Comparison of ENCODE assay signal across 1 cellular context in the genomic region with DNA sequence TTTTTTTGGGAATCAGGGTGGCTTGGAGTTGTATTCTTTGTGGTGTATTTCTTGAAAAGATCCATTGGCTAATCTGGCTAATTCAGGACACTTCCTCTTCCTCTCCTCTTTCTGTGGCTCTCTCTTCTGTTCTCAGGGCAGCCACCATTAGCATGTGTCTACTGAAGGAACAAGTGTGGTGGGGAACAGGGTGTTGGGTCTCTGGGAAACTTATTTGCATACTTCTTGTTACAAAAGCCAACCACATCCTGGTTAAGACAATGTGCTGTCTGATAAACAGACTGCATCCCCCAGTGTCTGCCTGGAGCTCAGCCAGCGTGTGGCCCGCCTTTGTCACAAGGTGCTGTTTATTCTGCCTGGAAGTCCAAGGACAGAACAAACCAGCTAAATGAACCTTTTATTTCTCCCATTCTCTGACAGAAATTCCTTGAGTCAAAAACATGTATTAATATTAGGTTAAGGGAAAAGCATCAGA.
A peak's percentile ranks its signal among the peaks of the same experiment; 100 is the strongest.
TF ChIP-seq lines count a peak whose summit lies in the region.

No MANE protein-coding gene starts in this region.

TF ChIP-seq in HepG2, 621 proteins besides CTCF, POLR2A, EP300 and RAD21 (continued from another document and continues in another):
- TF ChIP-seq, protein P1, sequence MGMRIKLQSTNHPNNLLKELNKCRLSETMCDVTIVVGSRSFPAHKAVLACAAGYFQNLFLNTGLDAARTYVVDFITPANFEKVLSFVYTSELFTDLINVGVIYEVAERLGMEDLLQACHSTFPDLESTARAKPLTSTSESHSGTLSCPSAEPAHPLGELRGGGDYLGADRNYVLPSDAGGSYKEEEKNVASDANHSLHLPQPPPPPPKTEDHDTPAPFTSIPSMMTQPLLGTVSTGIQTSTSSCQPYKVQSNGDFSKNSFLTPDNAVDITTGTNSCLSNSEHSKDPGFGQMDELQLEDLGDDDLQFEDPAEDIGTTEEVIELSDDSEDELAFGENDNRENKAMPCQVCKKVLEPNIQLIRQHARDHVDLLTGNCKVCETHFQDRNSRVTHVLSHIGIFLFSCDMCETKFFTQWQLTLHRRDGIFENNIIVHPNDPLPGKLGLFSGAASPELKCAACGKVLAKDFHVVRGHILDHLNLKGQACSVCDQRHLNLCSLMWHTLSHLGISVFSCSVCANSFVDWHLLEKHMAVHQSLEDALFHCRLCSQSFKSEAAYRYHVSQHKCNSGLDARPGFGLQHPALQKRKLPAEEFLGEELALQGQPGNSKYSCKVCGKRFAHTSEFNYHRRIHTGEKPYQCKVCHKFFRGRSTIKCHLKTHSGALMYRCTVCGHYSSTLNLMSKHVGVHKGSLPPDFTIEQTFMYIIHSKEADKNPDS (CRISPR knock-in tag; IDR thresholded peaks at IDR 0.05): no peak
- TF ChIP-seq ZNF891 (CRISPR knock-in tag; IDR thresholded peaks at IDR 0.05) (no peak), PHF8 (CRISPR knock-in tag; IDR thresholded peaks at IDR 0.05) (0 out of 2 replicates have a peak, but pooled peaks have one; percentile 25), CBFB (CRISPR knock-in tag; IDR thresholded peaks at IDR 0.05) (peak; percentile 98), CC2D1A (CRISPR knock-in tag; IDR thresholded peaks at IDR 0.05) (no peak), ZNF660 (CRISPR knock-in tag; IDR thresholded peaks at IDR 0.05; ENCODE audit: borderline replicate concordance, low read depth) (no peak), ZFP62 (CRISPR knock-in tag; IDR thresholded peaks at IDR 0.05) (no peak), ZNF382 (CRISPR knock-in tag; IDR thresholded peaks at IDR 0.05; ENCODE audit: borderline replicate concordance) (no peak), MED13 (CRISPR knock-in tag; IDR thresholded peaks at IDR 0.05) (no peak), ZNF570 (CRISPR knock-in tag; IDR thresholded peaks at IDR 0.05; ENCODE audit: borderline replicate concordance) (no peak), CEBPG (CRISPR knock-in tag; IDR thresholded peaks at IDR 0.05) (peak; percentile 77), ESRRA (CRISPR knock-in tag; IDR thresholded peaks at IDR 0.05; ENCODE audit: low read depth) (0 out of 2 replicates have a peak, but pooled peaks have one; percentile 41), SYNCRIP (IDR thresholded peaks at IDR 0.05; ENCODE audit: insufficient read depth, low read depth, low read length) (no peak), NFE2 (CRISPR knock-in tag; IDR thresholded peaks at IDR 0.05) (no peak), ZMYM2 (CRISPR knock-in tag; IDR thresholded peaks at IDR 0.05) (no peak), KDM2A (CRISPR knock-in tag; IDR thresholded peaks at IDR 0.05; ENCODE audit: borderline replicate concordance, low read depth) (peak; percentile 71), ZKSCAN1 (IDR thresholded peaks at IDR 0.05; ENCODE audit: low read length) (no peak), HOXA7 (CRISPR knock-in tag; IDR thresholded peaks at IDR 0.05) (no peak), STAG1 (CRISPR knock-in tag; IDR thresholded peaks at IDR 0.05) (peak; percentile 46), MBNL3 (CRISPR knock-in tag; conservative IDR thresholded peaks at IDR 0.05) (no peak), FOXA3 (CRISPR knock-in tag; IDR thresholded peaks at IDR 0.05) (peak; percentile 99), NCOA1 (CRISPR knock-in tag; IDR thresholded peaks at IDR 0.05) (0 out of 2 replicates have a peak, but pooled peaks have one; percentile 46), TBL1XR1 (IDR thresholded peaks at IDR 0.05; ENCODE audit: borderline replicate concordance, low read length, partially characterized antibody) (peak; percentile 99), ZNF33B (CRISPR knock-in tag; IDR thresholded peaks at IDR 0.05) (no peak), DDIT3 (CRISPR knock-in tag; IDR thresholded peaks at IDR 0.05) (no peak), ZNF580 (CRISPR knock-in tag; IDR thresholded peaks at IDR 0.05; ENCODE audit: borderline replicate concordance, low read depth) (peak; percentile 65; the same call in 1 of the 2 replicates), SIX1 (CRISPR knock-in tag; IDR thresholded peaks at IDR 0.05; ENCODE audit: borderline replicate concordance) (peak; percentile 46; the same call in 1 of the 2 replicates), ZNF138 (CRISPR knock-in tag; IDR thresholded peaks at IDR 0.05; ENCODE audit: low read depth) (no peak), RORA (CRISPR knock-in tag; IDR thresholded peaks at IDR 0.05) (no peak), XRCC5 (optimal IDR thresholded peaks at IDR 0.05; ENCODE audit: low read length) (peak; percentile 66), ZNF713 (CRISPR knock-in tag; IDR thresholded peaks at IDR 0.05) (no peak), SUZ12 (IDR thresholded peaks at IDR 0.05; ENCODE audit: low read depth, low read length) (no peak), MED8 (CRISPR knock-in tag; IDR thresholded peaks at IDR 0.05; ENCODE audit: insufficient replicate concordance) (no peak), MAF1 (CRISPR knock-in tag; IDR thresholded peaks at IDR 0.05; ENCODE audit: borderline replicate concordance) (no peak), ZNF781 (CRISPR knock-in tag; IDR thresholded peaks at IDR 0.05; ENCODE audit: borderline replicate concordance, not compliant biosample characterization) (no peak), ZNF17 (CRISPR knock-in tag; IDR thresholded peaks at IDR 0.05) (no peak), ZNF333 (CRISPR knock-in tag; IDR thresholded peaks at IDR 0.05; ENCODE audit: borderline replicate concordance) (no peak), TARDBP (CRISPR knock-in tag; IDR thresholded peaks at IDR 0.05) (peak; percentile 95), RFXANK (CRISPR knock-in tag; IDR thresholded peaks at IDR 0.05) (no peak), ZSCAN25 (CRISPR knock-in tag; IDR thresholded peaks at IDR 0.05) (0 out of 2 replicates have a peak, but pooled peaks have one; percentile 29), ZNF501 (CRISPR knock-in tag; IDR thresholded peaks at IDR 0.05) (no peak), SMAD3 (CRISPR knock-in tag; IDR thresholded peaks at IDR 0.05) (peak; percentile 88), MBD4 (IDR thresholded peaks at IDR 0.05; ENCODE audit: borderline replicate concordance, low read length) (peak; percentile 66), HNF4G (IDR thresholded peaks at IDR 0.05; ENCODE audit: borderline replicate concordance, low read depth, low read length) (peak; percentile 83), HNF4G (CRISPR knock-in tag; IDR thresholded peaks at IDR 0.05; ENCODE audit: borderline replicate concordance, low read depth) (peak; percentile 70; the same call in 1 of the 2 replicates), HINFP (CRISPR knock-in tag; IDR thresholded peaks at IDR 0.05; ENCODE audit: low read depth) (peak; percentile 55; the same call in 1 of the 2 replicates), ZNF317 (CRISPR knock-in tag; IDR thresholded peaks at IDR 0.05) (no peak), PRPF4 (IDR thresholded peaks at IDR 0.05; ENCODE audit: low read depth, low read length, poor library complexity, severe bottlenecking) (no peak), TRIM24 (CRISPR knock-in tag; IDR thresholded peaks at IDR 0.05) (no peak), CERS6 (CRISPR knock-in tag; IDR thresholded peaks at IDR 0.05) (no peak), MED1 (CRISPR knock-in tag; IDR thresholded peaks at IDR 0.05) (peak; percentile 89), SALL1 (CRISPR knock-in tag; IDR thresholded peaks at IDR 0.05) (peak; percentile 99), REL (CRISPR knock-in tag; conservative IDR thresholded peaks at IDR 0.05) (no peak), YY1 (IDR thresholded peaks at IDR 0.05; ENCODE audit: insufficient read depth, insufficient replicate concordance, low read depth, low read length) (no peak), ZNF746 (CRISPR knock-in tag; IDR thresholded peaks at IDR 0.05) (peak; percentile 46; the same call in 1 of the 2 replicates), MEIS1 (CRISPR knock-in tag; IDR thresholded peaks at IDR 0.05; ENCODE audit: borderline replicate concordance) (peak; percentile 30; the same call in 1 of the 2 replicates), XBP1 (CRISPR knock-in tag; IDR thresholded peaks at IDR 0.05) (no peak), ZNF414 (CRISPR knock-in tag; IDR thresholded peaks at IDR 0.05) (no peak)
- TF ChIP-seq, protein P2, sequence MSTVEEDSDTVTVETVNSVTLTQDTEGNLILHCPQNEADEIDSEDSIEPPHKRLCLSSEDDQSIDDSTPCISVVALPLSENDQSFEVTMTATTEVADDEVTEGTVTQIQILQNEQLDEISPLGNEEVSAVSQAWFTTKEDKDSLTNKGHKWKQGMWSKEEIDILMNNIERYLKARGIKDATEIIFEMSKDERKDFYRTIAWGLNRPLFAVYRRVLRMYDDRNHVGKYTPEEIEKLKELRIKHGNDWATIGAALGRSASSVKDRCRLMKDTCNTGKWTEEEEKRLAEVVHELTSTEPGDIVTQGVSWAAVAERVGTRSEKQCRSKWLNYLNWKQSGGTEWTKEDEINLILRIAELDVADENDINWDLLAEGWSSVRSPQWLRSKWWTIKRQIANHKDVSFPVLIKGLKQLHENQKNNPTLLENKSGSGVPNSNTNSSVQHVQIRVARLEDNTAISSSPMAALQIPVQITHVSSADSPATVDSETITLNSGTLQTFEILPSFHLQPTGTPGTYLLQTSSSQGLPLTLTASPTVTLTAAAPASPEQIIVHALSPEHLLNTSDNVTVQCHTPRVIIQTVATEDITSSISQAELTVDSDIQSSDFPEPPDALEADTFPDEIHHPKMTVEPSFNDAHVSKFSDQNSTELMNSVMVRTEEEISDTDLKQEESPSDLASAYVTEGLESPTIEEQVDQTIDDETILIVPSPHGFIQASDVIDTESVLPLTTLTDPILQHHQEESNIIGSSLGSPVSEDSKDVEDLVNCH (CRISPR knock-in tag; IDR thresholded peaks at IDR 0.05): no peak
- TF ChIP-seq, protein P3, sequence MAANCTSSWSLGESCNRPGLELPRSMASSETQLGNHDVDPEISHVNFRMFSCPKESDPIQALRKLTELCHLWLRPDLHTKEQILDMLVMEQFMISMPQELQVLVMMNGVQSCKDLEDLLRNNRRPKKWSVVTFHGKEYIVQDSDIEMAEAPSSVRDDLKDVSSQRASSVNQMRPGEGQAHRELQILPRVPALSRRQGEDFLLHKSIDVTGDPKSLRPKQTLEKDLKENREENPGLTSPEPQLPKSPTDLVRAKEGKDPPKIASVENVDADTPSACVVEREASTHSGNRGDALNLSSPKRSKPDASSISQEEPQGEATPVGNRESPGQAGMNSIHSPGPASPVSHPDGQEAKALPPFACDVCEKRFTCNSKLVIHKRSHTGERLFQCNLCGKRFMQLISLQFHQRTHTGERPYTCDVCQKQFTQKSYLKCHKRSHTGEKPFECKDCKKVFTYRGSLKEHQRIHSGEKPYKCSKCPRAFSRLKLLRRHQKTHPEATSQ (CRISPR knock-in tag; IDR thresholded peaks at IDR 0.05; ENCODE audit: borderline replicate concordance): peak; percentile 69; the same call in 1 of the 2 replicates
- TF ChIP-seq, protein P4, sequence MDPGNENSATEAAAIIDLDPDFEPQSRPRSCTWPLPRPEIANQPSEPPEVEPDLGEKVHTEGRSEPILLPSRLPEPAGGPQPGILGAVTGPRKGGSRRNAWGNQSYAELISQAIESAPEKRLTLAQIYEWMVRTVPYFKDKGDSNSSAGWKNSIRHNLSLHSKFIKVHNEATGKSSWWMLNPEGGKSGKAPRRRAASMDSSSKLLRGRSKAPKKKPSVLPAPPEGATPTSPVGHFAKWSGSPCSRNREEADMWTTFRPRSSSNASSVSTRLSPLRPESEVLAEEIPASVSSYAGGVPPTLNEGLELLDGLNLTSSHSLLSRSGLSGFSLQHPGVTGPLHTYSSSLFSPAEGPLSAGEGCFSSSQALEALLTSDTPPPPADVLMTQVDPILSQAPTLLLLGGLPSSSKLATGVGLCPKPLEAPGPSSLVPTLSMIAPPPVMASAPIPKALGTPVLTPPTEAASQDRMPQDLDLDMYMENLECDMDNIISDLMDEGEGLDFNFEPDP (CRISPR knock-in tag; conservative IDR thresholded peaks at IDR 0.05): no peak
- TF ChIP-seq, protein P5, sequence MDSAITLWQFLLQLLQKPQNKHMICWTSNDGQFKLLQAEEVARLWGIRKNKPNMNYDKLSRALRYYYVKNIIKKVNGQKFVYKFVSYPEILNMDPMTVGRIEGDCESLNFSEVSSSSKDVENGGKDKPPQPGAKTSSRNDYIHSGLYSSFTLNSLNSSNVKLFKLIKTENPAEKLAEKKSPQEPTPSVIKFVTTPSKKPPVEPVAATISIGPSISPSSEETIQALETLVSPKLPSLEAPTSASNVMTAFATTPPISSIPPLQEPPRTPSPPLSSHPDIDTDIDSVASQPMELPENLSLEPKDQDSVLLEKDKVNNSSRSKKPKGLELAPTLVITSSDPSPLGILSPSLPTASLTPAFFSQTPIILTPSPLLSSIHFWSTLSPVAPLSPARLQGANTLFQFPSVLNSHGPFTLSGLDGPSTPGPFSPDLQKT (CRISPR knock-in tag; IDR thresholded peaks at IDR 0.05; ENCODE audit: borderline replicate concordance): no peak
